In genomic region chr7:43933902-43934560, GRCh38 we compare ENCODE assay signal across 3 cellular contexts.
TF ChIP-seq lines count a peak whose summit lies in the region.

No MANE protein-coding gene starts in this region.

TF ChIP-seq in liver, 16 proteins besides CTCF, POLR2A, EP300 and RAD21:
- TF ChIP-seq HNF4A (conservative IDR thresholded peaks at IDR 0.05) (peak; percentile 22 to 31), HNF4G (IDR thresholded peaks at IDR 0.05) (no peak), YY1 (IDR thresholded peaks at IDR 0.05) (no peak), RXRA (IDR thresholded peaks at IDR 0.05) (peak in 1 of 2 donors; percentile 16)

TF ChIP-seq in HepG2, 621 proteins besides CTCF, POLR2A, EP300 and RAD21 (continues in another document):
- TF ChIP-seq GPBP1L1 (CRISPR knock-in tag; IDR thresholded peaks at IDR 0.05) (no peak), MZF1 (CRISPR knock-in tag; IDR thresholded peaks at IDR 0.05; ENCODE audit: borderline replicate concordance) (no peak), THRA (CRISPR knock-in tag; IDR thresholded peaks at IDR 0.05; ENCODE audit: borderline replicate concordance) (no peak), ZNF280D (CRISPR knock-in tag; IDR thresholded peaks at IDR 0.05) (no peak), ZNF292 (CRISPR knock-in tag; IDR thresholded peaks at IDR 0.05; ENCODE audit: borderline replicate concordance, low read depth) (no peak), PRDM10 (CRISPR knock-in tag; IDR thresholded peaks at IDR 0.05; ENCODE audit: low read depth) (no peak), GTF2F1 (IDR thresholded peaks at IDR 0.05; ENCODE audit: low read length) (no peak), ZNF740 (CRISPR knock-in tag; IDR thresholded peaks at IDR 0.05) (no peak), XBP1 (CRISPR knock-in tag; IDR thresholded peaks at IDR 0.05) (no peak)

TF ChIP-seq in K562, 482 proteins besides CTCF, POLR2A, EP300 and RAD21:
- TF ChIP-seq ZSCAN32 (CRISPR knock-in tag; IDR thresholded peaks at IDR 0.05): no peak
